10 cellular contexts compared by ENCODE assay signal in the genomic region with DNA sequence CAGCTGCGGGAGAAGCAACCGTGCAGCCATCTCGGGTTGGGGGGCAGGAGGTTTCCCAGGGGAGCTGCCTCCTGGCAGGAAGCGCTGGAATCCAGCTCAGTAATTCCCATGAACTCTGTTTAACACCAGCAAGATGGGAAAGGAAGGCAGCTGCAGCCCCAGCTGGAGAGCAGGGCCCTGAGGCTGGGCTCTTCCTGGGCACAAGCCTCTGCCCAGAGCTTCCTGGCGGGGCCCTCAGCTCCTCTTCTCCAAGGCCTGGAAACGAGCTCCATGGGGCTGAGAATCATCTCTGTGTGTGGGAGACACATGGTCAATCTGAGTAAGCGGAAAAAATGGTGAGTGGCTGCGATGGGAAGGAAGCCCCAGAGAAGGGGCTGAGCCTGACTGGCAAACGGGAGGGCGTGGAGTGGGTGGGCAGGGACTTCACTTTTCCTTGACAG. TPM values are rescaled to one million over a fixed set of nuclear protein-coding genes. Genes with fewer than 3 reads are reported as not detected.
A peak's percentile ranks its signal among the peaks of the same experiment; 100 is the strongest.
DNase-seq lines count a peak whose midpoint lies in the region; TF ChIP-seq lines count a peak whose summit lies in the region.
"Had no signal": no experiment of that assay in that cellular context is flagged by ENCODE, and none has a peak within 500 bp of the region (broad histone marks: within the 10 kb centered on the region; RNA-seq: fewer than 3 reads in every experiment).

No MANE protein-coding gene starts in this region.

- 70 to 92% methylated on average over 2 to 10 of the region's 10 CpGs for WGBS in transverse colon (ENCODE audit: low coverage in 1 of 2), 2 donors

- H3K4me1 Mint-ChIP-seq in activated naive CD4-positive, alpha-beta T cell treated with anti-CD3 and anti-CD28 coated beads for 36 hours (ENCODE audit: low read depth), result peaks cover 79% of the 10 kb centered on the region
- H3K4me1 Mint-ChIP-seq in activated CD4-positive, alpha-beta T cell treated with anti-CD3 and anti-CD28 coated beads, Interleukin-2, amount 10 ng/mL, durations not matched to agents 7 days and 5 days, result peaks cover 80% of the 10 kb centered on the region

- no peak for TF ChIP-seq CTCF in transverse colon (IDR thresholded peaks at IDR 0.05)

- H3K9me3 ChIP-seq in transverse colon, result no peaks in the 10 kb centered on the region
- H3K9me3 ChIP-seq: BE2C had no signal

- CTCF ChIA-PET in activated naive CD4-positive, alpha-beta T cell treated with anti-CD3 and anti-CD28 coated beads for 36 hours (lab: Charles Lee), result interaction anchor here (1.1 to 1.7 kb wide), 2 partner anchors 9 to 124 kb away, joined by 3 to 5 read pairs; no protein-coding TSS in a partner anchor
- CTCF ChIA-PET in activated CD4-positive, alpha-beta T cell treated with anti-CD3 and anti-CD28 coated beads, Interleukin-2, amount 10 ng/mL, durations not matched to agents 7 days and 5 days (lab: Charles Lee), result interaction anchor here (0.5 to 0.7 kb wide), 2 partner anchors 15 to 1661 kb away, joined by 3 to 4 read pairs; no protein-coding TSS in a partner anchor

- H3K4me1 ChIP-seq in transverse colon, result peaks cover 0 to 8% (median 5%) of the 10 kb centered on the region in 4 donors
- H3K4me1 ChIP-seq: BE2C had no signal

- H3K27ac ChIP-seq in transverse colon, result peak overlapping the region; percentile 31 to 69 (median 36)

- no peak for TF ChIP-seq POLR2A in transverse colon (IDR thresholded peaks at IDR 0.05)

- intact Hi-C loops in activated naive CD4-positive, alpha-beta T cell treated with anti-CD3 and anti-CD28 coated beads for 36 hours (cut with micrococcal nuclease), result loop anchor here (2.0 to 10.0 kb wide), 3 partner anchors 95 to 479 kb away; no protein-coding TSS in a partner anchor
- intact Hi-C loops in transverse colon (cut with DNase I; ENCODE audit: low total_unique reads), result loop anchor here (5.0 kb wide), 1 partner anchor 1311 kb away; no protein-coding TSS in a partner anchor

- H3K27me3 ChIP-seq in transverse colon, result no peaks in the 10 kb centered on the region
- H3K27me3 ChIP-seq: BE2C, dorsolateral prefrontal cortex had no signal

- H3K9me3 Mint-ChIP-seq in activated naive CD4-positive, alpha-beta T cell treated with anti-CD3 and anti-CD28 coated beads for 36 hours, result no peaks in the 10 kb centered on the region
- H3K9me3 Mint-ChIP-seq in activated CD4-positive, alpha-beta T cell treated with anti-CD3 and anti-CD28 coated beads, Interleukin-2, amount 10 ng/mL, durations not matched to agents 7 days and 5 days, result peaks cover 2% of the 10 kb centered on the region

- peak; percentile 53 for DNase-seq in activated naive CD4-positive, alpha-beta T cell treated with anti-CD3 and anti-CD28 coated beads for 36 hours
- no peak for DNase-seq in activated naive CD4-positive, alpha-beta T cell treated with anti-CD3 and anti-CD28 coated beads, Interleukin-2, amount 50 U/mL, for 16 hours
- DNase-seq in activated CD4-positive, alpha-beta T cell treated with anti-CD3 and anti-CD28 coated beads, Interleukin-2, amount 10 ng/mL, durations not matched to agents 7 days and 5 days, result peak; percentile 33
- DNase-seq in islet precursor cell, result peak; percentile 52
- no peak for DNase-seq in transverse colon
- DNase-seq in hippocampal formation (lab: John Stamatoyannopoulos, UW), result no peak
- no peak for DNase-seq in DMS79 treated with DMSO at 0.1 percent for 48 hours (lab: John Stamatoyannopoulos, UW)
- no peak for DNase-seq in NCI-H1694 (lab: John Stamatoyannopoulos, UW)
- DNase-seq: BE2C had no signal

- H3K4me3 ChIP-seq in transverse colon, result no peak overlapping the region
- H3K4me3 ChIP-seq: dorsolateral prefrontal cortex had no signal

- peaks cover 14% of the 10 kb centered on the region for H3K36me3 Mint-ChIP-seq in activated naive CD4-positive, alpha-beta T cell treated with anti-CD3 and anti-CD28 coated beads for 36 hours (ENCODE audit: low read depth)
- peaks cover 23% of the 10 kb centered on the region for H3K36me3 Mint-ChIP-seq in activated CD4-positive, alpha-beta T cell treated with anti-CD3 and anti-CD28 coated beads, Interleukin-2, amount 10 ng/mL, durations not matched to agents 7 days and 5 days (ENCODE audit: low read depth)

- no peaks in the 10 kb centered on the region for H3K27me3 Mint-ChIP-seq in activated naive CD4-positive, alpha-beta T cell treated with anti-CD3 and anti-CD28 coated beads for 36 hours (ENCODE audit: low read depth)
- no peaks in the 10 kb centered on the region for H3K27me3 Mint-ChIP-seq in activated CD4-positive, alpha-beta T cell treated with anti-CD3 and anti-CD28 coated beads, Interleukin-2, amount 10 ng/mL, durations not matched to agents 7 days and 5 days

- in situ Hi-C loops in transverse colon (cut with MboI; ENCODE audit: low pct_ligation_motif_present in 1 of 4, low pct_unique_long_range_greater_than_20kb in 1 of 4, low sequenced_read_pairs in 3 of 4), result no loop called here

- H3K4me3 Mint-ChIP-seq in activated naive CD4-positive, alpha-beta T cell treated with anti-CD3 and anti-CD28 coated beads for 36 hours, result peak overlapping the region; percentile 59
- peak overlapping the region; percentile 75 for H3K4me3 Mint-ChIP-seq in activated CD4-positive, alpha-beta T cell treated with anti-CD3 and anti-CD28 coated beads, Interleukin-2, amount 10 ng/mL, durations not matched to agents 7 days and 5 days

- TF ChIP-seq EP300 in transverse colon (IDR thresholded peaks at IDR 0.05; ENCODE audit: low read depth), result no peak

- peaks cover 0 to 10% (median 0%) of the 10 kb centered on the region in 4 donors for H3K36me3 ChIP-seq in transverse colon

- POLR2A ChIA-PET in activated CD4-positive, alpha-beta T cell treated with anti-CD3 and anti-CD28 coated beads, Interleukin-2, amount 10 ng/mL, durations not matched to agents 7 days and 5 days (lab: Charles Lee), result interaction anchor here (1.2 kb wide), 1 partner anchor 8 kb away, joined by 5 read pairs; a partner anchor contains a TSS

- H3K27ac Mint-ChIP-seq in activated naive CD4-positive, alpha-beta T cell treated with anti-CD3 and anti-CD28 coated beads for 36 hours, result peak overlapping the region; percentile 96
- peak overlapping the region; percentile 98 for H3K27ac Mint-ChIP-seq in activated CD4-positive, alpha-beta T cell treated with anti-CD3 and anti-CD28 coated beads, Interleukin-2, amount 10 ng/mL, durations not matched to agents 7 days and 5 days

RNA-seq across cellular contexts. Expression of a gene that starts 6.3 kb away (rescaled TPM):
- total RNA-seq in activated naive CD4-positive, alpha-beta T cell treated with anti-CD3 and anti-CD28 coated beads for 36 hours, result 10 to 100 TPM; 60.7 to 63.4 TPM
- 10 to 100 TPM; 41.5 to 46.9 TPM for total RNA-seq in activated CD4-positive, alpha-beta T cell treated with anti-CD3 and anti-CD28 coated beads, Interleukin-2, amount 10 ng/mL, durations not matched to agents 7 days and 5 days
- 10 to 100 TPM; 26.7 to 37.4 (median 32.7) TPM for total RNA-seq in transverse colon

RNA-seq across cellular contexts. Expression of a gene that starts 7.9 kb away (rescaled TPM):
- 10 to 100 TPM; 39.5 to 44.6 TPM for total RNA-seq in activated naive CD4-positive, alpha-beta T cell treated with anti-CD3 and anti-CD28 coated beads for 36 hours
- total RNA-seq in activated CD4-positive, alpha-beta T cell treated with anti-CD3 and anti-CD28 coated beads, Interleukin-2, amount 10 ng/mL, durations not matched to agents 7 days and 5 days, result 10 to 100 TPM; 20.8 to 31.7 TPM
- 100 to 1,000 TPM in 1 of 4 donors, 10 to 100 TPM in 3; 36.4 to 133 (median 66.4) TPM for total RNA-seq in transverse colon

Comparison
In these comparisons a context has a peak if more than half of its experiments do, and no peak if none do; other contexts are left out.
1. DNase-seq: peak in activated naive CD4-positive, alpha-beta T cell treated with anti-CD3 and anti-CD28 coated beads for 36 hours (single experiment), activated CD4-positive, alpha-beta T cell treated with anti-CD3 and anti-CD28 coated beads, Interleukin-2, amount 10 ng/mL, durations not matched to agents 7 days and 5 days (single experiment) and islet precursor cell (single experiment); none in activated naive CD4-positive, alpha-beta T cell treated with anti-CD3 and anti-CD28 coated beads, Interleukin-2, amount 50 U/mL, for 16 hours (single experiment), transverse colon (single experiment), hippocampal formation (0 of 2), DMS79 treated with DMSO at 0.1 percent for 48 hours (single experiment) and NCI-H1694 (single experiment).